In the genomic region with DNA sequence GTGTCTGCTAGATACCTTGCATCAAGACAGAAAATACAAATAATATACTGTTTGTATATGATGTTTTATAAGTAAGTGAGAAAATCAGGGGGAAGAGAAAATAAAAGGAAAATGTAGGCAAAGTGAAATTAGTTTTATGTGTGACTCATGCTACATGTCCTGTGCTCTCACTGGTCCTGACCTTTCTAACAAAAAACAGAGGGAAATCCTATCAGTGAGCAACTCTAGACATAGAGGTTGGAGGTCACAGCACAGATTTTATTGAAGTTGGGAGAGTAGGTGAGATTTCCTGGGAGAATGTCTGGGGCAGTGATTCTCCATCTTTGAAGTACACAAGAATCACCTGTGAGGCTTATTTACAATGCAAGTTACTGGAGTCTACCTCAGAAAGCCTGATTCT, we compare ENCODE assay signal across 32 cellular contexts.
"Had no signal": no experiment of that assay in that cellular context is flagged by ENCODE, and none has a peak within 500 bp of the region (broad histone marks: within the 10 kb centered on the region; RNA-seq: fewer than 3 reads in every experiment).

No MANE protein-coding gene starts in this region.

- H3K4me1 Mint-ChIP-seq: stimulated activated memory B cell treated with anti-CD40 and anti-IgM and Interleukin-4, amounts not matched to agents 10 μg/mL and 1 μg/mL and 100 μg/mL, for 72 hours had no signal

- H3K4me1 ChIP-seq: esophagus squamous epithelium, gastroesophageal sphincter, pancreas, testis, vagina had no signal

- H3K4me3 ChIP-seq: esophagus squamous epithelium, gastroesophageal sphincter, hepatocyte, pancreas, prostate gland, skin epidermis, testis, vagina had no signal

- H3K27me3 ChIP-seq: esophagus squamous epithelium, gastroesophageal sphincter, hepatocyte, pancreas, testis, vagina had no signal

- DNase-seq: activated CD4-positive, alpha-beta T cell treated with anti-CD3 and anti-CD28 coated beads for 36 hours; activated CD4-positive, CD25-positive, alpha-beta regulatory T cell; activated CD8-positive, alpha-beta memory T cell treated with anti-CD3 and anti-CD28 coated beads, Interleukin-2, amount 10 ng/mL, durations not matched to agents 7 days and 5 days; activated CD8-positive, alpha-beta T cell treated with anti-CD3 and anti-CD28 coated beads, Interleukin-2, amount 10 ng/mL, durations not matched to agents 7 days and 5 days; activated effector memory CD4-positive, alpha-beta T cell treated with Interleukin-2 at 50 U/mL for 16 hours; activated naive CD4-positive, alpha-beta T cell treated with Interleukin-2 at 50 U/mL for 16 hours; activated naive CD8-positive, alpha-beta T cell treated with anti-CD3 and anti-CD28 coated beads, Interleukin-2, amount 10 ng/mL, durations not matched to agents 7 days and 5 days; activated T-cell treated with anti-CD3 and anti-CD28 coated beads, Interleukin-2, amount 50 U/mL, for 48 hours; amygdala; caudate nucleus; effector CD4-positive, alpha-beta T cell; esophagus squamous epithelium; kidney; left colon; midbrain; naive thymus-derived CD4-positive, alpha-beta T cell; pancreas; retina; stimulated activated CD4-positive, alpha-beta T cell treated with anti-CD3 and anti-CD28 coated beads, Interleukin-4, amount 100 ng/mL, for 4 hours; stimulated activated CD8-positive, alpha-beta memory T cell treated with anti-CD3 and anti-CD28 coated beads, Interleukin-4, amount 100 ng/mL, for 48 hours; T-helper 1 cell; testis; trophoblast cell had no signal

- H3K27ac Mint-ChIP-seq: activated CD4-positive, alpha-beta T cell treated with anti-CD3 and anti-CD28 coated beads for 36 hours; activated CD8-positive, alpha-beta memory T cell treated with anti-CD3 and anti-CD28 coated beads, Interleukin-2, amount 10 ng/mL, durations not matched to agents 7 days and 5 days; activated CD8-positive, alpha-beta T cell treated with anti-CD3 and anti-CD28 coated beads, Interleukin-2, amount 10 ng/mL, durations not matched to agents 7 days and 5 days; activated naive CD8-positive, alpha-beta T cell treated with anti-CD3 and anti-CD28 coated beads, Interleukin-2, amount 10 ng/mL, durations not matched to agents 7 days and 5 days; stimulated activated memory B cell treated with anti-CD40 and anti-IgM and Interleukin-4, amounts not matched to agents 10 μg/mL and 1 μg/mL and 100 μg/mL, for 72 hours; T-helper 2 cell treated with Interferon-gamma antibody and Interleukin-4, amounts not matched to agents 5 μg/mL and 100 μg/mL, for 36 hours had no signal

- H2AFZ ChIP-seq: hepatocyte had no signal

- H3K4me2 ChIP-seq: hepatocyte had no signal

- H3K9me3 ChIP-seq: pancreas, prostate gland, testis, vagina had no signal

- H3K79me2 ChIP-seq: hepatocyte had no signal

- H3K27me3 Mint-ChIP-seq: activated CD4-positive, alpha-beta T cell treated with anti-CD3 and anti-CD28 coated beads for 36 hours; activated CD8-positive, alpha-beta memory T cell treated with anti-CD3 and anti-CD28 coated beads, Interleukin-2, amount 10 ng/mL, durations not matched to agents 7 days and 5 days; activated naive CD8-positive, alpha-beta T cell treated with anti-CD3 and anti-CD28 coated beads, Interleukin-2, amount 10 ng/mL, durations not matched to agents 7 days and 5 days; naive thymus-derived CD4-positive, alpha-beta T cell; stimulated activated memory B cell treated with anti-CD40 and anti-IgM and Interleukin-4, amounts not matched to agents 10 μg/mL and 1 μg/mL and 100 μg/mL, for 72 hours had no signal

- H3K27ac ChIP-seq: epithelial cell of prostate, esophagus squamous epithelium, gastroesophageal sphincter, hepatocyte, pancreas, testis, vagina had no signal

- ATAC-seq: activated CD4-positive, alpha-beta T cell treated with anti-CD3 and anti-CD28 coated beads for 36 hours; activated CD8-positive, alpha-beta memory T cell treated with anti-CD3 and anti-CD28 coated beads, Interleukin-2, amount 10 ng/mL, durations not matched to agents 7 days and 5 days; activated CD8-positive, alpha-beta T cell treated with anti-CD3 and anti-CD28 coated beads, Interleukin-2, amount 10 ng/mL, durations not matched to agents 7 days and 5 days; gastroesophageal sphincter; left colon; naive thymus-derived CD4-positive, alpha-beta T cell; pancreas; sciatic nerve; stimulated activated memory B cell treated with anti-CD40 and anti-IgM and Interleukin-4, amounts not matched to agents 10 μg/mL and 1 μg/mL and 100 μg/mL, for 72 hours had no signal

- H3K4me3 Mint-ChIP-seq: activated CD4-positive, alpha-beta T cell treated with anti-CD3 and anti-CD28 coated beads for 36 hours; activated CD8-positive, alpha-beta memory T cell treated with anti-CD3 and anti-CD28 coated beads, Interleukin-2, amount 10 ng/mL, durations not matched to agents 7 days and 5 days; activated CD8-positive, alpha-beta T cell treated with anti-CD3 and anti-CD28 coated beads, Interleukin-2, amount 10 ng/mL, durations not matched to agents 7 days and 5 days; activated naive CD8-positive, alpha-beta T cell treated with anti-CD3 and anti-CD28 coated beads, Interleukin-2, amount 10 ng/mL, durations not matched to agents 7 days and 5 days; naive thymus-derived CD4-positive, alpha-beta T cell; stimulated activated memory B cell treated with anti-CD40 and anti-IgM and Interleukin-4, amounts not matched to agents 10 μg/mL and 1 μg/mL and 100 μg/mL, for 72 hours; T-helper 2 cell treated with Interferon-gamma antibody and Interleukin-4, amounts not matched to agents 5 μg/mL and 100 μg/mL, for 36 hours had no signal
